Comparison of ENCODE assay signal across 21 cellular contexts in genomic region chr5:93340881-93341280, GRCh38.
"Had no signal": no experiment of that assay in that cellular context is flagged by ENCODE, and none has a peak within 500 bp of the region (broad histone marks: within the 10 kb centered on the region; RNA-seq: fewer than 3 reads in every experiment).

No MANE protein-coding gene starts in this region.

- H3K27ac ChIP-seq: SK-N-MC had no signal

- DNase-seq: activated B cell treated with CpG ODN at 0.5 μM for 24 hours; activated CD4-positive, alpha-beta memory T cell treated with anti-CD3 and anti-CD28 coated beads for 36 hours; activated CD4-positive, alpha-beta T cell treated with anti-CD3 and anti-CD28 coated beads for 1 hour; activated CD4-positive, alpha-beta T cell treated with anti-CD3 and anti-CD28 coated beads, Interleukin-2, amount 10 ng/mL, durations not matched to agents 24 days and 14 days; activated gamma-delta T cell treated with Interleukin-2 at 50 U/mL for 16 hours; activated naive CD4-positive, alpha-beta T cell treated with anti-CD3 and anti-CD28 coated beads, Interleukin-2, amount 10 ng/mL, durations not matched to agents 7 days and 5 days; activated naive CD8-positive, alpha-beta T cell treated with anti-CD3 and anti-CD28 coated beads, Interleukin-2, amount 10 ng/mL, durations not matched to agents 7 days and 5 days; activated T-cell treated with anti-CD3 and anti-CD28 coated beads, Interleukin-2, amount 50 U/mL, for 72 hours; amniotic stem cell; KG1; NCI-H1048; NCI-H146; NCI-H187 treated with DMSO at 0.1 percent for 48 hours; NCI-H2081 treated with DMSO at 0.1 percent for 48 hours; NCI-H2171; NCI-H2227 treated with DMSO at 0.1 percent for 48 hours; NCI-H526 treated with DMSO at 0.1 percent for 48 hours; NCI-H82; RPMI8226; SW 1271 had no signal

- H3K4me3 ChIP-seq: SK-N-MC had no signal
